ENCODE assay signal across 9 cellular contexts in genomic region chr11:10878408-10879214, GRCh38. TPM values are rescaled to one million over a fixed set of nuclear protein-coding genes. Genes with fewer than 3 reads are reported as not detected.
DNase-seq lines count a peak whose midpoint lies in the region; ATAC-seq, FAIRE-seq and TF ChIP-seq lines count a peak whose summit lies in the region.
"Had no signal": no experiment of that assay in that cellular context is flagged by ENCODE, and none has a peak within 500 bp of the region (broad histone marks: within the 10 kb centered on the region; RNA-seq: fewer than 3 reads in every experiment).

No MANE protein-coding gene starts in this region.

- H3K27me3 ChIP-seq in GM12878 (replicated peaks in 1 of 2; ENCODE audit: control insufficient read depth in 2 of 2, insufficient read depth in 2 of 2, low read length in 1 of 2): no peaks in the 10 kb centered on the region
- no peaks in the 10 kb centered on the region for H3K27me3 ChIP-seq in kidney epithelial cell (ENCODE audit: control insufficient read depth, insufficient read depth, low read length)
- no peaks in the 10 kb centered on the region for H3K27me3 ChIP-seq in vagina
- H3K27me3 ChIP-seq: SJSA1 had no signal

- 81% methylated on average over 6 of the region's 7 CpGs for WGBS in GM12878 (ENCODE audit: insufficient coverage, insufficient replicate concordance, low lambda C conversion rate, missing lambda C conversion rate)

- SMC1A ChIA-PET in GM12878 (lab: Charles Lee; ENCODE audit: uncharacterized antibody, unreplicated experiment): interaction anchor here (0.6 to 3.2 kb wide), 9 partner anchors 9 to 131 kb away, joined by 3 to 13 read pairs (median 4); partner anchors contain the start of gene EIF4G2

- no peaks in the 10 kb centered on the region; the same call in 2 of the 3 replicates for H3K9me3 ChIP-seq in GM12878 (replicated peaks; ENCODE audit: control insufficient read depth, insufficient read depth, low read length)
- H3K9me3 ChIP-seq in vagina: no peaks in the 10 kb centered on the region
- H3K9me3 ChIP-seq: SJSA1 had no signal

- H3K79me2 ChIP-seq in GM12878 (ENCODE audit: control insufficient read depth, insufficient read depth, low read length): no peaks in the 10 kb centered on the region

- H2AFZ ChIP-seq in GM12878 (ENCODE audit: control insufficient read depth, low read depth, low read length): no peak overlapping the region; the same call in 1 of the 2 replicates

- H3K36me3 ChIP-seq in GM12878 (ENCODE audit: control insufficient read depth in 2 of 2, insufficient read depth in 2 of 2, low read length in 1 of 2): no peaks in the 10 kb centered on the region
- no peaks in the 10 kb centered on the region for H3K36me3 ChIP-seq in kidney epithelial cell (ENCODE audit: control insufficient read depth, insufficient read depth, low read length)
- no peaks in the 10 kb centered on the region for H3K36me3 ChIP-seq in vagina
- H3K36me3 ChIP-seq: SJSA1 had no signal

- peak; percentile 89 for TF ChIP-seq CTCF in C4-2B (conservative IDR thresholded peaks at IDR 0.05)
- peak; percentile 42 to 71 (median 64) for TF ChIP-seq CTCF in GM12878 (IDR thresholded peaks at IDR 0.05 in 2 of 3, conservative IDR thresholded peaks at IDR 0.05 in 1 of 3; ENCODE audit: control insufficient read depth in 2 of 3, extremely low read depth in 1 of 3, insufficient read depth in 1 of 3, low read depth in 3 of 3, low read length in 3 of 3)
- peak; percentile 81 for TF ChIP-seq CTCF in kidney epithelial cell (IDR thresholded peaks at IDR 0.05; ENCODE audit: insufficient read depth, low read length, poor library complexity, severe bottlenecking)
- TF ChIP-seq CTCF in vagina (IDR thresholded peaks at IDR 0.05): peak; percentile 12 to 52 (median 31)

- H3K27ac ChIP-seq in C4-2B (no peak overlapping the region), GM12878 (ENCODE audit: control insufficient read depth, insufficient read depth) (no peak overlapping the region), vagina (no peak overlapping the region)
- H3K27ac ChIP-seq: SJSA1 had no signal

- no peak for TF ChIP-seq RAD21 in GM12878 (IDR thresholded peaks at IDR 0.05; ENCODE audit: insufficient read depth, low read depth, low read length)

- CTCF ChIA-PET in GM12878 (lab: Yijun Ruan, JAX): interaction anchor here (0.6 to 2.5 kb wide), 20 partner anchors 8 to 1597 kb away, joined by 3 to 10 read pairs (median 4); partner anchors contain the start of gene ZBED5

- RAD21 ChIA-PET in GM12878 (lab: Charles Lee; ENCODE audit: unreplicated experiment): interaction anchor here (0.8 kb wide), 2 partner anchors 49 to 87 kb away, joined by 3 to 4 read pairs; no protein-coding TSS in a partner anchor

- ATAC-seq in GM12878 (peak; percentile 80), GM21825 (IDR thresholded peaks at IDR 0.05; ENCODE audit: unreplicated experiment) (no peak), HG02763 (IDR thresholded peaks at IDR 0.05; ENCODE audit: unreplicated experiment) (no peak)

- no peaks in the 10 kb centered on the region for H4K20me1 ChIP-seq in GM12878 (ENCODE audit: control insufficient read depth, insufficient read depth)

- FAIRE-seq in GM12892 (lab: Jason Lieb, UNC) (peak; percentile 81), GM12878 (lab: Jason Lieb, UNC) (peak; percentile 18)

- TF ChIP-seq POLR2A in GM12892 (IDR thresholded peaks at IDR 0.05; ENCODE audit: low read depth, low read length): no peak
- no peak for TF ChIP-seq POLR2A in GM12878 (IDR thresholded peaks at IDR 0.05; ENCODE audit: low read depth, low read length)
- no peak for TF ChIP-seq POLR2A in vagina (IDR thresholded peaks at IDR 0.05)

- no peak for DNase-seq in GM12892 (ENCODE audit: insufficient read length)
- peak; percentile 76 for DNase-seq in NCI-H69 (lab: John Stamatoyannopoulos, UW)
- DNase-seq in GM12878 (ENCODE audit: low read depth, low spot score): peak; percentile 19
- no peak for DNase-seq in kidney epithelial cell (ENCODE audit: low read depth)
- no peak for DNase-seq in vagina (ENCODE audit: extremely low spot score in 2 of 2)

- intact Hi-C loops in GM12878 (cut with micrococcal nuclease; ENCODE audit: unreplicated experiment) (no loop called here), vagina (cut with DNase I) (no loop called here)

- H3K4me3 ChIP-seq in GM12878: no peak overlapping the region
- no peak overlapping the region for H3K4me3 ChIP-seq in kidney epithelial cell (ENCODE audit: low read depth, low read length)
- no peak overlapping the region for H3K4me3 ChIP-seq in vagina
- H3K4me3 ChIP-seq: SJSA1 had no signal

- no peak overlapping the region for H3K4me2 ChIP-seq in GM12878 (ENCODE audit: control insufficient read depth, insufficient read depth)

- no peak for TF ChIP-seq EP300 in GM12878 (IDR thresholded peaks at IDR 0.05; ENCODE audit: borderline replicate concordance in 1 of 2, control insufficient read depth in 1 of 2, low read depth in 2 of 2, low read length in 2 of 2)

- in situ Hi-C loops in GM12878 (cut with MboI): no loop called here

- H3K4me1 ChIP-seq in GM12878 (ENCODE audit: control insufficient read depth, insufficient read depth, low read length) (no peaks in the 10 kb centered on the region), vagina (peaks cover 5% of the 10 kb centered on the region)

- H3K9ac ChIP-seq in GM12878 (ENCODE audit: control insufficient read depth, insufficient read depth, low read length): no peak overlapping the region

- no TSS peak for BruUV-seq in GM12878 (replicated peaks; lab: Mats Ljungman, UMichigan)

- POLR2A ChIA-PET in GM12878 (lab: Charles Lee): interaction anchor here (0.6 to 0.9 kb wide), 2 partner anchors 70 to 564 kb away, joined by 3 read pairs; partner anchors contain the start of gene EIF4G2

TF ChIP-seq in GM12878, 131 proteins besides CTCF, POLR2A, EP300 and RAD21 (continues in another document):
- no peak for TF ChIP-seq RAD51 (IDR thresholded peaks at IDR 0.05)
- no peak for TF ChIP-seq EZH2 (IDR thresholded peaks at IDR 0.05; ENCODE audit: borderline replicate concordance, control insufficient read depth, low read depth, low read length)
- TF ChIP-seq EED (IDR thresholded peaks at IDR 0.05; ENCODE audit: low read depth): no peak
- TF ChIP-seq IKZF2 (IDR thresholded peaks at IDR 0.05): no peak
- no peak for TF ChIP-seq NFXL1 (IDR thresholded peaks at IDR 0.05; ENCODE audit: borderline replicate concordance)
- TF ChIP-seq NBN (IDR thresholded peaks at IDR 0.05): no peak
- TF ChIP-seq, protein P1, sequence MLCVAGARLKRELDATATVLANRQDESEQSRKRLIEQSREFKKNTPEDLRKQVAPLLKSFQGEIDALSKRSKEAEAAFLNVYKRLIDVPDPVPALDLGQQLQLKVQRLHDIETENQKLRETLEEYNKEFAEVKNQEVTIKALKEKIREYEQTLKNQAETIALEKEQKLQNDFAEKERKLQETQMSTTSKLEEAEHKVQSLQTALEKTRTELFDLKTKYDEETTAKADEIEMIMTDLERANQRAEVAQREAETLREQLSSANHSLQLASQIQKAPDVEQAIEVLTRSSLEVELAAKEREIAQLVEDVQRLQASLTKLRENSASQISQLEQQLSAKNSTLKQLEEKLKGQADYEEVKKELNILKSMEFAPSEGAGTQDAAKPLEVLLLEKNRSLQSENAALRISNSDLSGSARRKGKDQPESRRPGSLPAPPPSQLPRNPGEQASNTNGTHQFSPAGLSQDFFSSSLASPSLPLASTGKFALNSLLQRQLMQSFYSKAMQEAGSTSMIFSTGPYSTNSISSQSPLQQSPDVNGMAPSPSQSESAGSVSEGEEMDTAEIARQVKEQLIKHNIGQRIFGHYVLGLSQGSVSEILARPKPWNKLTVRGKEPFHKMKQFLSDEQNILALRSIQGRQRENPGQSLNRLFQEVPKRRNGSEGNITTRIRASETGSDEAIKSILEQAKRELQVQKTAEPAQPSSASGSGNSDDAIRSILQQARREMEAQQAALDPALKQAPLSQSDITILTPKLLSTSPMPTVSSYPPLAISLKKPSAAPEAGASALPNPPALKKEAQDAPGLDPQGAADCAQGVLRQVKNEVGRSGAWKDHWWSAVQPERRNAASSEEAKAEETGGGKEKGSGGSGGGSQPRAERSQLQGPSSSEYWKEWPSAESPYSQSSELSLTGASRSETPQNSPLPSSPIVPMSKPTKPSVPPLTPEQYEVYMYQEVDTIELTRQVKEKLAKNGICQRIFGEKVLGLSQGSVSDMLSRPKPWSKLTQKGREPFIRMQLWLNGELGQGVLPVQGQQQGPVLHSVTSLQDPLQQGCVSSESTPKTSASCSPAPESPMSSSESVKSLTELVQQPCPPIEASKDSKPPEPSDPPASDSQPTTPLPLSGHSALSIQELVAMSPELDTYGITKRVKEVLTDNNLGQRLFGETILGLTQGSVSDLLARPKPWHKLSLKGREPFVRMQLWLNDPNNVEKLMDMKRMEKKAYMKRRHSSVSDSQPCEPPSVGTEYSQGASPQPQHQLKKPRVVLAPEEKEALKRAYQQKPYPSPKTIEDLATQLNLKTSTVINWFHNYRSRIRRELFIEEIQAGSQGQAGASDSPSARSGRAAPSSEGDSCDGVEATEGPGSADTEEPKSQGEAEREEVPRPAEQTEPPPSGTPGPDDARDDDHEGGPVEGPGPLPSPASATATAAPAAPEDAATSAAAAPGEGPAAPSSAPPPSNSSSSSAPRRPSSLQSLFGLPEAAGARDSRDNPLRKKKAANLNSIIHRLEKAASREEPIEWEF (IDR thresholded peaks at IDR 0.05; ENCODE audit: insufficient replicate concordance, low read depth, low read length): no peak
- TF ChIP-seq ATF7 (IDR thresholded peaks at IDR 0.05; ENCODE audit: low read depth): no peak

RNA-seq across cellular contexts. Expression of gene ZBED5, which starts 20.8 kb away (rescaled TPM):
- 27.3 TPM for polyA plus RNA-seq in GM12892 (2012; ENCODE audit: missing spikeins)
- total RNA-seq in GM12878 (2013; cell fraction: nucleolus; rRNA removed): 77.1 and 90.7 TPM in 2 replicates
- total RNA-seq in GM12878 (2014; rRNA removed): 35.0 and 35.8 TPM in 2 replicates
- 35.3 and 35.9 TPM in 2 replicates for total RNA-seq in GM12878 (2014; rRNA removed; fragmentation: Illumina TruSeq; extraction: Trizol)
- total RNA-seq in GM12878 (2021): 42.2 and 42.8 TPM in 2 replicates
- polyA plus RNA-seq in GM12878 (2011; ENCODE audit: low read depth): 13.7 TPM
- polyA plus RNA-seq in GM12878 (2011; rRNA removed): 86.8 and 113 TPM in 2 replicates
- polyA plus RNA-seq in GM12878 (2011; cell fraction: cytosol; rRNA removed): 28.1 and 37.7 TPM in 2 replicates
- polyA plus RNA-seq in GM12878 (2011; cell fraction: nucleus; rRNA removed): 57.0 and 82.2 TPM in 2 replicates
- 18.9 and 25.7 TPM in 2 replicates for polyA plus RNA-seq in GM12878 (2012)
- 39.3 and 51.6 TPM in 2 replicates for polyA plus RNA-seq in GM12878 (2014; fragmentation: Illumina TruSeq; extraction: Trizol)
- 10 to 100 TPM; 27.3 to 29.4 TPM for polyA plus RNA-seq in GM12878 (2014; fragmentation: Nextera tagmentation; extraction: Ambion mirVana)
- polyA plus RNA-seq in GM12878 (2014; rRNA removed): 27.4 and 34.4 TPM in 2 replicates
- 10 to 100 TPM; 40.2 to 45.8 TPM for polyA plus RNA-seq in GM12878 (2016; fragmentation: Nextera tagmentation; extraction: Ambion mirVana)
- 69.0 and 135 TPM in 2 replicates for polyA minus RNA-seq in GM12878 (2011; rRNA and poly(A)+ RNA removed)
- polyA minus RNA-seq in GM12878 (2011; cell fraction: cytosol; rRNA and poly(A)+ RNA removed): 23.0 TPM in 2 replicates
- polyA minus RNA-seq in GM12878 (2011; cell fraction: nucleus; rRNA and poly(A)+ RNA removed): 55.5 and 76.3 TPM in 2 replicates
- total RNA-seq in kidney epithelial cell: 29.0 and 31.0 TPM in 2 replicates
- total RNA-seq in vagina: 40.8 TPM

Comparison
In these comparisons a context has a peak if more than half of its experiments do, and no peak if none do; other contexts are left out.
1. CTCF ChIP-seq: peak in every context shown above with its lines; median percentile 89 in C4-2B; 81 in kidney epithelial cell; 64 in GM12878; 31 in vagina.
2. DNase-seq: peak in NCI-H69 (single experiment) and GM12878 (single experiment); none in GM12892 (single experiment), kidney epithelial cell (single experiment) and vagina (0 of 2).